In genomic region chr5:56501949-56502557, GRCh38 we compare ENCODE assay signal across 1 cellular context.
TF ChIP-seq lines count a peak whose summit lies in the region.

No MANE protein-coding gene starts in this region.

TF ChIP-seq in K562, 482 proteins besides CTCF, POLR2A, EP300 and RAD21 (continued from another document):
- TF ChIP-seq MEF2A (IDR thresholded peaks at IDR 0.05; ENCODE audit: control insufficient read depth, low read depth, low read length) (peak; percentile 77), POLR2H (tag; IDR thresholded peaks at IDR 0.05; ENCODE audit: low read depth) (no peak), KLF13 (tag; IDR thresholded peaks at IDR 0.05; ENCODE audit: borderline replicate concordance, low read depth) (no peak), MBD2 (IDR thresholded peaks at IDR 0.05; ENCODE audit: borderline replicate concordance, low read depth) (no peak), KLF16 (IDR thresholded peaks at IDR 0.05) (peak; percentile 12; the same call in 1 of the 2 replicates), ARID1B (IDR thresholded peaks at IDR 0.05) (peak; percentile 57), SP2 (IDR thresholded peaks at IDR 0.05; ENCODE audit: extremely low read depth, low read depth, low read length, poor library complexity, severe bottlenecking) (no peak), KAT8 (IDR thresholded peaks at IDR 0.05; ENCODE audit: low read depth) (no peak), SIN3A (IDR thresholded peaks at IDR 0.05; ENCODE audit: borderline replicate concordance in 2 of 2, control insufficient read depth in 1 of 2, low read depth in 2 of 2, low read length in 2 of 2) (no peak), ZNF133 (CRISPR knock-in tag; IDR thresholded peaks at IDR 0.05) (no peak), SMARCA4 (IDR thresholded peaks at IDR 0.05) (peak; percentile 24; the same call in 1 of the 2 replicates), JUNB (CRISPR knock-in tag; conservative IDR thresholded peaks at IDR 0.05) (no peak), MEF2D (tag; conservative IDR thresholded peaks at IDR 0.05; ENCODE audit: low read depth) (peak; percentile 98), HES1 (IDR thresholded peaks at IDR 0.05; ENCODE audit: low read depth) (peak; percentile 49; the same call in 1 of the 2 replicates), MLLT1 (IDR thresholded peaks at IDR 0.05) (peak in 1 of 2 experiments; percentile 82; a peak in 2 of 4 replicates), NFXL1 (CRISPR knock-in tag; IDR thresholded peaks at IDR 0.05) (no peak), ZNF766 (CRISPR knock-in tag; conservative IDR thresholded peaks at IDR 0.05) (0 out of 2 replicates have a peak, but pooled peaks have one; percentile 54), ZNF174 (CRISPR knock-in tag; IDR thresholded peaks at IDR 0.05) (no peak), JUND (IDR thresholded peaks at IDR 0.05; ENCODE audit: borderline replicate concordance, low read depth, low read length) (no peak), JUND (tag; IDR thresholded peaks at IDR 0.05; ENCODE audit: borderline replicate concordance, low read depth, low read length) (peak; percentile 20; the same call in 1 of the 3 replicates), RCOR1 (IDR thresholded peaks at IDR 0.05; ENCODE audit: borderline replicate concordance in 1 of 2, low read depth in 2 of 2, low read length in 2 of 2) (peak in 1 of 2 experiments; percentile 56; a peak in 2 of 4 replicates), SOX6 (IDR thresholded peaks at IDR 0.05) (peak; percentile 84), ZNF143 (CRISPR knock-in tag; IDR thresholded peaks at IDR 0.05) (no peak), TAL1 (IDR thresholded peaks at IDR 0.05) (peak; percentile 32; the same call in 1 of the 2 replicates), ELF1 (tag; IDR thresholded peaks at IDR 0.05) (0 out of 2 replicates have a peak, but pooled peaks have one; percentile 17), KLF1 (tag; IDR thresholded peaks at IDR 0.05) (no peak), THRB (CRISPR knock-in tag; conservative IDR thresholded peaks at IDR 0.05) (no peak), ZNF592 (IDR thresholded peaks at IDR 0.05) (no peak), MTF1 (CRISPR knock-in tag; IDR thresholded peaks at IDR 0.05; ENCODE audit: borderline replicate concordance) (no peak), EGR1 (conservative IDR thresholded peaks at IDR 0.05) (no peak), MCM7 (IDR thresholded peaks at IDR 0.05) (no peak), HDAC3 (IDR thresholded peaks at IDR 0.05; ENCODE audit: borderline replicate concordance, partially characterized antibody) (peak; percentile 52), TCF3 (CRISPR knock-in tag; IDR thresholded peaks at IDR 0.05) (peak; percentile 42), CREM (IDR thresholded peaks at IDR 0.05; ENCODE audit: low read depth) (0 out of 2 replicates have a peak, but pooled peaks have one; percentile 17), UBTF (IDR thresholded peaks at IDR 0.05; ENCODE audit: borderline replicate concordance in 1 of 2, low read depth in 2 of 2, low read length in 2 of 2) (no peak), USF2 (CRISPR knock-in tag; IDR thresholded peaks at IDR 0.05) (no peak), U2AF2 (optimal IDR thresholded peaks at IDR 0.05; ENCODE audit: low read depth, low read length) (no peak), ETV1 (tag; conservative IDR thresholded peaks at IDR 0.05; ENCODE audit: low read depth) (no peak), FOXM1 (IDR thresholded peaks at IDR 0.05; ENCODE audit: low read depth) (peak; percentile 31; the same call in 1 of the 2 replicates), FOXM1 (CRISPR knock-in tag; IDR thresholded peaks at IDR 0.05; ENCODE audit: low read depth) (no peak), ZNF165 (CRISPR knock-in tag; IDR thresholded peaks at IDR 0.05; ENCODE audit: borderline replicate concordance) (no peak), CBFA2T3 (IDR thresholded peaks at IDR 0.05) (peak; percentile 33; the same call in 1 of the 2 replicates), ZBTB1 (CRISPR knock-in tag; IDR thresholded peaks at IDR 0.05; ENCODE audit: borderline replicate concordance, low read depth) (no peak), ZBTB49 (CRISPR knock-in tag; IDR thresholded peaks at IDR 0.05; ENCODE audit: borderline replicate concordance) (no peak), FOSL1 (tag; conservative IDR thresholded peaks at IDR 0.05) (peak; percentile 42; the same call in 1 of the 2 replicates), CHD1 (IDR thresholded peaks at IDR 0.05; ENCODE audit: low read length) (no peak), HIVEP1 (CRISPR knock-in tag; IDR thresholded peaks at IDR 0.05) (no peak), POLR2B (IDR thresholded peaks at IDR 0.05; ENCODE audit: low read depth, partially characterized antibody) (no peak), FOXJ2 (tag; IDR thresholded peaks at IDR 0.05) (no peak)
